8 cellular contexts compared by ENCODE assay signal in the genomic region with DNA sequence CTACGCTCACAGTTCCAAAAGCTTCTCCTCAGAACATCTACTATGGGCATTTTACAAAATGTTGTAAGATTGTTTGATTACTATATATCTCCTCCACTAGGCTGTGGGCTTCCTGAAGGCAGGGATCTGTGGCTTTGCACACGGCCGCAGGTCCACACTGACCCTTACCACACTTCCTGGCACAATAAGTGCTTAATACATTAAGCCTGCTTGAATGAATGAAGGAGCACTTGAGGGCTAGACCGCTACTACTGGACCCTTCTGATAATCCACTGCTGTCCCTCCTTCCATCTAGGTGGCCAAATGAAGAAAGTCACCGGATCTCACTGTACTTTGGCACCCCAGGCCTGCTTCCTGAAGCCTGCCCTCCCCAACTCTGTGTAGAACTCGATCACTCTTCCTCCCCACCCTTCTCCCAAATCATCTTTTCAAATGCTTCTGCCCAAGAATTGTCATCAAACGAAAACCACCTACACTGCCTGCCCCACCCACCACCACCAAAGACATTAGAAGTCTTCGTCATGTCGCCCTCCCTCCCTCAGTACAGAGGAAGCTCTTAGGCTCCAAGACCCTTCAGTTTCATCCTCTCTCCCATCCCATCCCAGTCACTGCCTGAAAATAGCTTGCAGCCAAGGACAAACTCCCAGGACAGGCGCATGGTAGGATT. TPM values are rescaled to one million over a fixed set of nuclear protein-coding genes. Genes with fewer than 3 reads are reported as not detected.
DNase-seq lines count a peak whose midpoint lies in the region; ATAC-seq and TF ChIP-seq lines count a peak whose summit lies in the region.

No MANE protein-coding gene starts in this region.

- H3K36me3 ChIP-seq in WERI-Rb-1: peaks cover 29% of the 10 kb centered on the region
- H3K36me3 ChIP-seq in esophagus squamous epithelium: peaks cover 16 to 29% (median 20%) of the 10 kb centered on the region in 3 donors
- H3K36me3 ChIP-seq in smooth muscle cell (ENCODE audit: low read depth): no peaks in the 10 kb centered on the region

- no peak overlapping the region for H3K9ac ChIP-seq in smooth muscle cell (ENCODE audit: low read depth)

- H2AFZ ChIP-seq in smooth muscle cell (ENCODE audit: low read depth): peak overlapping the region; percentile 47

- WGBS in esophagus squamous epithelium, 2 donors: 54 to 55% methylated on average over 9 to 10 of the region's 10 CpGs
- 86% methylated on average over 10 of the region's 10 CpGs for WGBS in smooth muscle cell (ENCODE audit: low lambda C conversion rate)

- H3K9me3 ChIP-seq in WERI-Rb-1 (ENCODE audit: severe bottlenecking) (no peaks in the 10 kb centered on the region), esophagus squamous epithelium (no peaks in the 10 kb centered on the region), smooth muscle cell (replicated peaks; ENCODE audit: low read depth) (no peaks in the 10 kb centered on the region)

- TF ChIP-seq POLR2A in esophagus squamous epithelium (IDR thresholded peaks at IDR 0.05): no peak

- H3K4me1 ChIP-seq in esophagus squamous epithelium (peaks cover 13 to 37% (median 13%) of the 10 kb centered on the region in 3 donors), smooth muscle cell (ENCODE audit: low read depth) (peaks cover 7% of the 10 kb centered on the region)

- ATAC-seq in GM19397 (IDR thresholded peaks at IDR 0.05; ENCODE audit: unreplicated experiment): peak; percentile 8
- ATAC-seq in HG02763 (IDR thresholded peaks at IDR 0.05; ENCODE audit: unreplicated experiment): no peak
- no peak for ATAC-seq in GM21737 (IDR thresholded peaks at IDR 0.05; ENCODE audit: unreplicated experiment)

- peaks cover 26% of the 10 kb centered on the region for H3K79me2 ChIP-seq in smooth muscle cell (ENCODE audit: low read depth)

- peaks cover 11% of the 10 kb centered on the region for H3F3A ChIP-seq in smooth muscle cell (ENCODE audit: low read depth)

- peak overlapping the region; percentile 74 for H3K4me2 ChIP-seq in smooth muscle cell

- H3K4me3 ChIP-seq in WERI-Rb-1 (ENCODE audit: low read depth, low read length) (peak overlapping the region; percentile 24; the same call in 1 of the 2 replicates), esophagus squamous epithelium (peak overlapping the region; percentile 87 to 95 (median 89)), smooth muscle cell (peak overlapping the region; percentile 36)

- H3K27me3 ChIP-seq in WERI-Rb-1 (ENCODE audit: insufficient read depth, low read depth, severe bottlenecking) (no peaks in the 10 kb centered on the region), esophagus squamous epithelium (no peaks in the 10 kb centered on the region), smooth muscle cell (ENCODE audit: low read depth) (no peaks in the 10 kb centered on the region)

- DNase-seq in WERI-Rb-1: no peak
- no peak for DNase-seq in esophagus squamous epithelium (lab: John Stamatoyannopoulos, UW)
- DNase-seq in smooth muscle cell (lab: John Stamatoyannopoulos, UW; ENCODE audit: unreplicated experiment): no peak
- DNase-seq in putamen (ENCODE audit: low spot score): no peak
- DNase-seq in iPS-NIHi7 (ENCODE audit: extremely low spot score): no peak

- intact Hi-C loops in esophagus squamous epithelium (cut with DNase I): loop anchor here (5.0 kb wide), 1 partner anchor 55 kb away; no protein-coding TSS in a partner anchor

- TF ChIP-seq CTCF in WERI-Rb-1 (IDR thresholded peaks at IDR 0.05; ENCODE audit: low read depth, low read length): no peak
- peak in 1 of 6 experiments; percentile 16 for TF ChIP-seq CTCF in esophagus squamous epithelium (IDR thresholded peaks at IDR 0.05)
- no peak for TF ChIP-seq CTCF in smooth muscle cell (IDR thresholded peaks at IDR 0.05; ENCODE audit: borderline replicate concordance, insufficient read depth, poor library complexity, severe bottlenecking)

- peaks cover 8% of the 10 kb centered on the region for H4K20me1 ChIP-seq in smooth muscle cell (ENCODE audit: low read depth)

- H3K27ac ChIP-seq in WERI-Rb-1 (no peak overlapping the region), esophagus squamous epithelium (peak overlapping the region; percentile 71 to 89 (median 85)), smooth muscle cell (ENCODE audit: low read depth) (no peak overlapping the region)

RNA-seq across cellular contexts. Expression of gene ZBTB39, which starts 0.6 kb away (rescaled TPM):
- total RNA-seq in esophagus squamous epithelium: 1 to 10 TPM; 2.1 to 6.5 (median 4.0) TPM
- total RNA-seq in smooth muscle cell: 7.3 and 8.5 TPM in 2 replicates
- polyA plus RNA-seq in smooth muscle cell: 2.6 and 3.6 TPM in 2 replicates

RNA-seq across cellular contexts. Expression of gene TAC3, which starts 9.4 kb away (rescaled TPM):
- total RNA-seq in esophagus squamous epithelium: not detected
- 0.90 and 6.3 TPM in 2 replicates for total RNA-seq in smooth muscle cell
- polyA plus RNA-seq in smooth muscle cell: 1.7 and 4.1 TPM in 2 replicates

RNA-seq across cellular contexts. Expression of gene MYO1A, which starts 43.0 kb away (rescaled TPM):
- total RNA-seq in esophagus squamous epithelium (under 1 TPM in 2 of 4 donors, not detected in 2; 0.38 to 0.48 TPM), smooth muscle cell (not detected in 2 replicates)
- polyA plus RNA-seq in smooth muscle cell: not detected in 2 replicates

RNA-seq across cellular contexts. Expression of gene RDH16, which starts 49.5 kb away (rescaled TPM):
- total RNA-seq in esophagus squamous epithelium: 1 to 10 TPM in 3 of 4 donors, under 1 TPM in 1; 0.38 to 4.5 (median 2.1) TPM
- total RNA-seq in smooth muscle cell: 0.94 and 2.0 TPM in 2 replicates
- polyA plus RNA-seq in smooth muscle cell: 0.55 and 3.4 TPM in 2 replicates

Comparison
In these comparisons a context has a peak if more than half of its experiments do, and no peak if none do; other contexts are left out.
1. H3K27ac ChIP-seq: peak in esophagus squamous epithelium (4 of 4); none in WERI-Rb-1 (single experiment) and smooth muscle cell (single experiment).
2. H3K4me3 ChIP-seq: peak in every context shown above with its lines; median percentile 89 in esophagus squamous epithelium; 36 in smooth muscle cell; 24 in WERI-Rb-1.